ENCODE assay signal across 8 cellular contexts in genomic region chr11:63837027-63837688, GRCh38. TPM values are rescaled to one million over a fixed set of nuclear protein-coding genes. Genes with fewer than 3 reads are reported as not detected.
DNase-seq lines count a peak whose midpoint lies in the region; ATAC-seq, FAIRE-seq and TF ChIP-seq lines count a peak whose summit lies in the region.

No MANE protein-coding gene starts in this region.

- H3K36me3 ChIP-seq in CD4-positive, CD25-positive, alpha-beta regulatory T cell (ENCODE audit: control insufficient read depth, insufficient read depth, low read length) = peaks cover 8% of the 10 kb centered on the region
- H3K36me3 ChIP-seq in IMR-90 (ENCODE audit: control insufficient read depth, insufficient read depth, low read length) (no peaks in the 10 kb centered on the region), NT2/D1 (ENCODE audit: insufficient read depth, insufficient read length, low read length) (no peaks in the 10 kb centered on the region), endothelial cell of umbilical vein (ENCODE audit: control insufficient read depth in 2 of 2, extremely low read depth in 1 of 2, insufficient read depth in 2 of 2, low read length in 2 of 2) (no peaks in the 10 kb centered on the region), mucosa of descending colon (ENCODE audit: low read depth) (no peaks in the 10 kb centered on the region)

- H3K9ac ChIP-seq in IMR-90 (ENCODE audit: low read depth, low read length) (no peak overlapping the region), NT2/D1 (ENCODE audit: insufficient read length, low read depth) (peak overlapping the region; percentile 86), endothelial cell of umbilical vein (replicated peaks; ENCODE audit: extremely low read depth, insufficient read depth, low read length) (no peak overlapping the region)

- DNase-seq in CD4-positive, CD25-positive, alpha-beta regulatory T cell = peak; percentile 71 to 82 (median 79)
- peak; percentile 69 for DNase-seq in IMR-90
- no peak for DNase-seq in NT2/D1 (ENCODE audit: low read depth, low spot score)
- peak; percentile 75 for DNase-seq in activated CD8-positive, alpha-beta memory T cell treated with anti-CD3 and anti-CD28 coated beads, Interleukin-2, amount 50 U/mL, for 4 hours
- DNase-seq in endothelial cell of umbilical vein (ENCODE audit: low read depth, low spot score) = peak; percentile 68
- DNase-seq in mucosa of descending colon = peak in 2 of 3 donors; percentile 77 to 92
- peak; percentile 84 for DNase-seq in stimulated activated CD8-positive, alpha-beta memory T cell treated with anti-CD3 and anti-CD28 coated beads, Interleukin-4, amount 100 ng/mL, for 48 hours

- no peak overlapping the region for H4K5ac ChIP-seq in IMR-90 (ENCODE audit: low read depth, low read length)

- BruUV-seq in IMR-90 (replicated peaks; lab: Mats Ljungman, UMichigan) = no TSS peak
- no TSS peak for BruUV-seq in endothelial cell of umbilical vein (replicated peaks; lab: Mats Ljungman, UMichigan)

- H2BK20ac ChIP-seq in IMR-90 (ENCODE audit: low read depth, low read length) = no peak overlapping the region

- H3K4ac ChIP-seq in IMR-90 (ENCODE audit: low read depth, low read length) = no peak overlapping the region

- H3K27ac Mint-ChIP-seq in CD4-positive, CD25-positive, alpha-beta regulatory T cell = peak overlapping the region; percentile 87 to 94 (median 89)

- no peak overlapping the region for H4K8ac ChIP-seq in IMR-90 (ENCODE audit: low read depth in 2 of 2, low read length in 2 of 2)

- H2AK5ac ChIP-seq in IMR-90 (ENCODE audit: low read depth, low read length) = peak overlapping the region; percentile 72; the same call in 1 of the 2 replicates

- no peak overlapping the region for H3K4me2 ChIP-seq in IMR-90 (ENCODE audit: low read depth, low read length)
- peak overlapping the region; percentile 68 for H3K4me2 ChIP-seq in endothelial cell of umbilical vein (ENCODE audit: insufficient read depth, low read length)

- POLR2A ChIA-PET in IMR-90 (lab: Charles Lee; ENCODE audit: unreplicated experiment) = no interaction called here
- POLR2A ChIA-PET in endothelial cell of umbilical vein (lab: Charles Lee) = no interaction called here

- peak overlapping the region; percentile 77 to 99 (median 87) for H3K4me3 Mint-ChIP-seq in CD4-positive, CD25-positive, alpha-beta regulatory T cell

- TF ChIP-seq RAD21 in IMR-90 (IDR thresholded peaks at IDR 0.05; ENCODE audit: low read length) = peak; percentile 92

- dilution Hi-C loops in IMR-90 (cut with HindIII; ENCODE audit: low sequenced_read_pairs, unreplicated experiment) (no loop called here), endothelial cell of umbilical vein (cut with MboI; ENCODE audit: extremely low pct_ligation_motif_present, low sequenced_read_pairs) (no loop called here)

- peaks cover 39% of the 10 kb centered on the region for H3K4me1 ChIP-seq in CD4-positive, CD25-positive, alpha-beta regulatory T cell (ENCODE audit: control insufficient read depth, insufficient read depth, low read length, poor library complexity, severe bottlenecking)
- H3K4me1 ChIP-seq in IMR-90 (ENCODE audit: control insufficient read depth, insufficient read depth, low read length) = peaks cover 11% of the 10 kb centered on the region
- H3K4me1 ChIP-seq in NT2/D1 (ENCODE audit: insufficient read depth, insufficient read length) = peaks cover 26% of the 10 kb centered on the region
- peaks cover 26% of the 10 kb centered on the region for H3K4me1 ChIP-seq in endothelial cell of umbilical vein (ENCODE audit: control insufficient read depth, extremely low read depth, insufficient read depth, low read length)
- peaks cover 30% of the 10 kb centered on the region for H3K4me1 ChIP-seq in mucosa of descending colon (ENCODE audit: low read depth)

- H3K79me2 ChIP-seq in endothelial cell of umbilical vein (ENCODE audit: control insufficient read depth, insufficient read depth, low read length) = peaks cover 29% of the 10 kb centered on the region

- peaks cover 11 to 46% (median 40%) of the 10 kb centered on the region in 4 donors for H3K4me1 Mint-ChIP-seq in CD4-positive, CD25-positive, alpha-beta regulatory T cell

- H4K91ac ChIP-seq in IMR-90 (ENCODE audit: insufficient read depth, low read depth, low read length) = no peak overlapping the region

- H3K27me3 ChIP-seq in CD4-positive, CD25-positive, alpha-beta regulatory T cell (ENCODE audit: control insufficient read depth, insufficient read depth, low read length) = no peaks in the 10 kb centered on the region
- H3K27me3 ChIP-seq in IMR-90 (ENCODE audit: control insufficient read depth, insufficient read depth, low read length) = no peaks in the 10 kb centered on the region
- no peaks in the 10 kb centered on the region for H3K27me3 ChIP-seq in NT2/D1 (ENCODE audit: insufficient read depth, insufficient read length)
- H3K27me3 ChIP-seq in endothelial cell of umbilical vein (ENCODE audit: control insufficient read depth in 2 of 2, insufficient read depth in 2 of 2, low read length in 2 of 2) = no peaks in the 10 kb centered on the region

- peaks cover 4% of the 10 kb centered on the region for H3K36me3 Mint-ChIP-seq in CD4-positive, CD25-positive, alpha-beta regulatory T cell

- CTCF ChIA-PET in IMR-90 (lab: Yijun Ruan, JAX) (interaction anchor here (0.6 to 3.7 kb wide), 6 partner anchors 9 to 122 kb away, joined by 3 to 21 read pairs (median 4); no protein-coding TSS in a partner anchor), endothelial cell of umbilical vein (lab: Charles Lee) (interaction anchor here (0.7 to 16.7 kb wide), 26 partner anchors 11 to 316 kb away, joined by 3 to 264 read pairs (median 6); partner anchors contain the start of genes OTUB1, RCOR2 and ZFTA)

- H2AFZ ChIP-seq in IMR-90 (replicated peaks; ENCODE audit: low read length, poor library complexity) (peak overlapping the region; percentile 77), endothelial cell of umbilical vein (ENCODE audit: low read depth, low read length) (peak overlapping the region; percentile 49)

- TF ChIP-seq CTCF in IMR-90 (conservative IDR thresholded peaks at IDR 0.05; ENCODE audit: low read depth, low read length) (peak; percentile 92), endothelial cell of umbilical vein (IDR thresholded peaks at IDR 0.05; ENCODE audit: extremely low read depth in 1 of 2, insufficient read depth in 1 of 2, low read depth in 1 of 2, low read length in 2 of 2) (peak; percentile 82 to 86), mucosa of descending colon (IDR thresholded peaks at IDR 0.05) (peak; percentile 70)

- H3K9me1 ChIP-seq in IMR-90 (ENCODE audit: insufficient read depth, low read length) (peaks cover 14% of the 10 kb centered on the region), endothelial cell of umbilical vein (replicated peaks; ENCODE audit: control insufficient read depth, extremely low read depth, insufficient read depth, low read length) (no peaks in the 10 kb centered on the region)

- H3K56ac ChIP-seq in IMR-90 (ENCODE audit: extremely low read depth, insufficient read depth, low read length) = no peak overlapping the region

- peak overlapping the region; percentile 66 for H3K4me3 ChIP-seq in CD4-positive, CD25-positive, alpha-beta regulatory T cell (ENCODE audit: low read depth, low read length)
- no peak overlapping the region for H3K4me3 ChIP-seq in IMR-90 (ENCODE audit: insufficient read depth, low read depth, low read length)
- no peak overlapping the region for H3K4me3 ChIP-seq in NT2/D1 (ENCODE audit: insufficient read length, low read depth)
- no peak overlapping the region for H3K4me3 ChIP-seq in endothelial cell of umbilical vein (replicated peaks in 1 of 3; ENCODE audit: insufficient read depth in 1 of 3, low read depth in 1 of 3, low read length in 3 of 3)
- no peak overlapping the region for H3K4me3 ChIP-seq in mucosa of descending colon

- H3K9me3 ChIP-seq in CD4-positive, CD25-positive, alpha-beta regulatory T cell (ENCODE audit: control insufficient read depth in 2 of 2, low read length in 2 of 2) = no peaks in the 10 kb centered on the region
- H3K9me3 ChIP-seq in IMR-90 (ENCODE audit: control insufficient read depth, insufficient read depth, low read length) (no peaks in the 10 kb centered on the region), NT2/D1 (ENCODE audit: insufficient read depth, low read length) (no peaks in the 10 kb centered on the region), endothelial cell of umbilical vein (replicated peaks; ENCODE audit: control insufficient read depth, insufficient read depth, low read length) (no peaks in the 10 kb centered on the region), mucosa of descending colon (no peaks in the 10 kb centered on the region)

- in situ Hi-C loops in IMR-90 (cut with MboI; ENCODE audit: low sequenced_read_pairs) = loop anchor here (5.0 kb wide), 2 partner anchors 110 to 310 kb away; no protein-coding TSS in a partner anchor

- H2BK15ac ChIP-seq in IMR-90 (ENCODE audit: low read depth, low read length) = no peak overlapping the region; the same call in 2 of the 3 replicates

- intact Hi-C loops in IMR-90 (cut with micrococcal nuclease) (loop anchor here (1.0 kb wide), 3 partner anchors 69 to 311 kb away; no protein-coding TSS in a partner anchor), endothelial cell of umbilical vein (cut with micrococcal nuclease) (loop anchor here (1.0 to 5.0 kb wide), 6 partner anchors 70 to 1085 kb away; partner anchors contain the start of genes CATSPERZ and ZBTB3), mucosa of descending colon (cut with DNase I, micrococcal nuclease) (loop anchor here (2.0 to 10.0 kb wide), 3 partner anchors 108 to 318 kb away; no protein-coding TSS in a partner anchor)

- peak overlapping the region; percentile 80 for H2AK9ac ChIP-seq in IMR-90 (replicated peaks; ENCODE audit: low read depth, low read length, poor library complexity)

- TF ChIP-seq POLR2A in IMR-90 (IDR thresholded peaks at IDR 0.05; ENCODE audit: low read depth, low read length) = no peak
- no peak for TF ChIP-seq POLR2A in endothelial cell of umbilical vein (IDR thresholded peaks at IDR 0.05; ENCODE audit: low read depth, low read length)

- no peak overlapping the region for H2BK5ac ChIP-seq in IMR-90 (ENCODE audit: low read depth, low read length, poor library complexity, severe bottlenecking)

- H3K14ac ChIP-seq in IMR-90 (replicated peaks; ENCODE audit: low read depth, low read length) = no peak overlapping the region

- ATAC-seq in CD4-positive, CD25-positive, alpha-beta regulatory T cell (ENCODE audit: low read depth in 2 of 2) = no peak
- ATAC-seq in IMR-90 (ENCODE audit: low read depth) = no peak
- peak; percentile 35 for ATAC-seq in mucosa of descending colon
- ATAC-seq in GM19328 (IDR thresholded peaks at IDR 0.05; ENCODE audit: unreplicated experiment) = no peak

- no peaks in the 10 kb centered on the region for H3K9me3 Mint-ChIP-seq in CD4-positive, CD25-positive, alpha-beta regulatory T cell

- H3K27me3 Mint-ChIP-seq in CD4-positive, CD25-positive, alpha-beta regulatory T cell = no peaks in the 10 kb centered on the region

- H4K20me1 ChIP-seq in IMR-90 (ENCODE audit: insufficient read depth, low read length) (peaks cover 28% of the 10 kb centered on the region), endothelial cell of umbilical vein (replicated peaks; ENCODE audit: control insufficient read depth, extremely low read depth, insufficient read depth, low read length) (no peaks in the 10 kb centered on the region)

- peaks cover 0 to 29% of the 10 kb centered on the region in 2 experiments; a peak in 3 of 4 replicates for H3K79me1 ChIP-seq in IMR-90 (ENCODE audit: low read depth in 1 of 2, low read length in 2 of 2)

- H3K18ac ChIP-seq in IMR-90 (ENCODE audit: low read depth, low read length) = no peak overlapping the region

- H3K27ac ChIP-seq in CD4-positive, CD25-positive, alpha-beta regulatory T cell (ENCODE audit: insufficient read depth, low read length, poor library complexity, severe bottlenecking) = peak overlapping the region; percentile 87
- H3K27ac ChIP-seq in IMR-90 (ENCODE audit: insufficient read depth, low read length) (no peak overlapping the region), endothelial cell of umbilical vein (ENCODE audit: insufficient read depth, low read depth, low read length) (peak overlapping the region; percentile 61)

- H3K23ac ChIP-seq in IMR-90 (ENCODE audit: low read depth, low read length) = no peak overlapping the region

- H2BK120ac ChIP-seq in IMR-90 (ENCODE audit: low read depth, low read length) = no peak overlapping the region

- no CpG with 5 or more reads among the region's 5 CpGs for WGBS in IMR-90 (ENCODE audit: extremely low coverage in 2 of 2, insufficient read length in 1 of 2), 2 experiments

- peak; percentile 92 for FAIRE-seq in endothelial cell of umbilical vein (lab: Jason Lieb, UNC)

RNA-seq across cellular contexts. Expression of gene MARK2, which starts 1.8 kb away (rescaled TPM):
- total RNA-seq in CD4-positive, CD25-positive, alpha-beta regulatory T cell = 66.6 TPM
- polyA plus RNA-seq in CD4-positive, CD25-positive, alpha-beta regulatory T cell = 10 to 100 TPM; 29.3 to 39.9 (median 36.4) TPM
- total RNA-seq in IMR-90 (2012; rRNA removed) = 6.6 and 7.2 TPM in 2 replicates
- polyA plus RNA-seq in IMR-90 (2012; rRNA removed) = 17.3 and 19.9 TPM in 2 replicates
- polyA plus RNA-seq in IMR-90 (2012; cell fraction: cytosol; rRNA removed) = 13.2 and 14.5 TPM in 2 replicates
- 17.4 and 22.9 TPM in 2 replicates for polyA plus RNA-seq in IMR-90 (2012; cell fraction: nucleus; rRNA removed; ENCODE audit: low replicate concordance)
- 33.4 and 34.7 TPM in 2 replicates for total RNA-seq in endothelial cell of umbilical vein
- polyA plus RNA-seq in endothelial cell of umbilical vein = 16.6 and 16.7 TPM in 2 replicates
- polyA plus RNA-seq in endothelial cell of umbilical vein (2011; cell fraction: cytosol; rRNA removed) = 19.1 and 19.9 TPM in 2 replicates
- polyA plus RNA-seq in endothelial cell of umbilical vein (2011; cell fraction: nucleus; rRNA removed) = 23.1 and 28.7 TPM in 2 replicates
- polyA plus RNA-seq in endothelial cell of umbilical vein (2012) = 19.7 and 21.0 TPM in 2 replicates
- 18.3 and 34.6 TPM in 2 replicates for polyA minus RNA-seq in endothelial cell of umbilical vein
- 45.0 TPM for polyA minus RNA-seq in endothelial cell of umbilical vein (2011; cell fraction: cytosol; rRNA and poly(A)+ RNA removed)
- 14.6 and 18.9 TPM in 2 replicates for polyA minus RNA-seq in endothelial cell of umbilical vein (2011; cell fraction: nucleus; rRNA and poly(A)+ RNA removed)
- 100 to 1,000 TPM in 1 of 3 donors, 10 to 100 TPM in 2; 71.9 to 111 (median 94.5) TPM for total RNA-seq in mucosa of descending colon

RNA-seq across cellular contexts. Expression of gene SPINDOC, which starts 23.9 kb away (rescaled TPM):
- 11.1 TPM for total RNA-seq in CD4-positive, CD25-positive, alpha-beta regulatory T cell
- polyA plus RNA-seq in CD4-positive, CD25-positive, alpha-beta regulatory T cell = under 1 TPM; 0.41 to 1.00 (median 0.58) TPM
- total RNA-seq in IMR-90 (2012; rRNA removed) = 10.0 and 11.9 TPM in 2 replicates
- polyA plus RNA-seq in IMR-90 (2012; rRNA removed) = 29.9 and 39.0 TPM in 2 replicates
- 34.0 and 34.1 TPM in 2 replicates for polyA plus RNA-seq in IMR-90 (2012; cell fraction: cytosol; rRNA removed)
- 23.5 and 34.0 TPM in 2 replicates for polyA plus RNA-seq in IMR-90 (2012; cell fraction: nucleus; rRNA removed; ENCODE audit: low replicate concordance)
- 51.5 and 54.5 TPM in 2 replicates for total RNA-seq in endothelial cell of umbilical vein
- 29.4 and 33.8 TPM in 2 replicates for polyA plus RNA-seq in endothelial cell of umbilical vein
- polyA plus RNA-seq in endothelial cell of umbilical vein (2011; cell fraction: cytosol; rRNA removed) = 28.8 and 40.1 TPM in 2 replicates
- 25.6 and 28.9 TPM in 2 replicates for polyA plus RNA-seq in endothelial cell of umbilical vein (2011; cell fraction: nucleus; rRNA removed)
- polyA plus RNA-seq in endothelial cell of umbilical vein (2012) = 38.6 and 39.9 TPM in 2 replicates
- 12.0 and 19.1 TPM in 2 replicates for polyA minus RNA-seq in endothelial cell of umbilical vein
- 26.4 TPM for polyA minus RNA-seq in endothelial cell of umbilical vein (2011; cell fraction: cytosol; rRNA and poly(A)+ RNA removed)
- 6.8 and 10.4 TPM in 2 replicates for polyA minus RNA-seq in endothelial cell of umbilical vein (2011; cell fraction: nucleus; rRNA and poly(A)+ RNA removed)
- 10 to 100 TPM in 1 of 3 donors, 1 to 10 TPM in 2; 5.8 to 22.3 (median 7.0) TPM for total RNA-seq in mucosa of descending colon
